In the genomic region with DNA sequence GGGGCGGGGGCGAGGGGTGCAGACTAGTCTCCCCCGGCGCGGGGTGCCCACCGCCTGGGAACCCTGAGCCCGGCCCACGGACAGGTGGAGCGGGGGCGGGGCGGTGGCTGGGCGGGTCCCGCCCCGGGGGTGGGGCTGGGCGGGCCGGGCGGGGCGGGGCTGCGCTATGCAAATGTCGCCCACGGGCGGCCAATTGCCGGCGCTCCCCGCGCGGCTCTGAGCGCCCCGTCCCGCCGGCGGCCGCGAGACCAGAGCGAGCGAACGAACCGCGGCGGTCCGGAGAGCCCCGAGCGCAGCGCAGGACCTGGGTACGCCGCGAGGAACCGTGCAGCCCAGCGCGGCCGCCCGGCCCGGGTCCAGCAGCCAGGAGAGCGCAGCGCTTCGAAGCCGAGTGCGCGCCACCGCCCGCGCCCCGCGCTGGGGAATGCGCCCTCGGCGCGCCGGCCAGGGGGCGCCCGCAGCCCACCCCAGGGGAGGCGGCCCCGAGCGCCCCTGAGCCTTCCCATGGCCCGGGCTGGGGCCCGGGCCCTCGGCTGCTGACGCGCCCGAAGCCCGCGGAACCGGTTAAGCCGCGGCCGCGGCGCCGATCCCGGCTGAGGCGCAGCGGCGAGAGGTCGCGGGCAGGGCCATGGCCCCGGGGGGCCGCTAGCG, we compare ENCODE assay signal across 8 cellular contexts. TPM values are rescaled to one million over a fixed set of nuclear protein-coding genes. Genes with fewer than 3 reads are reported as not detected.
DNase-seq lines count a peak whose midpoint lies in the region; ATAC-seq and TF ChIP-seq lines count a peak whose summit lies in the region.

A gene (plus strand): TSS at position 485 of the 651 bp plus-strand sequence. CDS start 4,299 bp downstream, outside the sequence.

- H3K4me1 ChIP-seq in Panc1 (ENCODE audit: control insufficient read depth, insufficient read depth, low read length), result peaks cover 34% of the 10 kb centered on the region
- peaks cover 0 to 57% (median 24%) of the 10 kb centered on the region in 3 donors for H3K4me1 ChIP-seq in gastroesophageal sphincter
- H3K4me1 ChIP-seq in ovary (ENCODE audit: insufficient read depth), result peaks cover 7% of the 10 kb centered on the region
- H3K4me1 ChIP-seq in thymus (ENCODE audit: control insufficient read depth, insufficient read depth, low read length), result peaks cover 11% of the 10 kb centered on the region

- H3K27ac ChIP-seq in Panc1 (ENCODE audit: low read length), result peak within 1 kb of the TSS; percentile 96
- peak within 1 kb of the TSS in 3 of 4 donors; percentile 79 to 89 (median 83) for H3K27ac ChIP-seq in gastroesophageal sphincter
- H3K27ac ChIP-seq in ovary, result no peak within 1 kb of the TSS
- no peak within 1 kb of the TSS for H3K27ac ChIP-seq in thymus (ENCODE audit: low read depth)

- TF ChIP-seq POLR2A in gastroesophageal sphincter (IDR thresholded peaks at IDR 0.05) (peak; percentile 28 to 45), ovary (IDR thresholded peaks at IDR 0.05) (peak; percentile 20)

- POLR2A ChIA-PET in Panc1 (lab: Charles Lee), result no interaction called here

- TF ChIP-seq EP300 in gastroesophageal sphincter (IDR thresholded peaks at IDR 0.05), result no peak
- TF ChIP-seq EP300 in ovary (IDR thresholded peaks at IDR 0.05), result no peak

- no CpG with 5 or more reads among the region's 98 CpGs for WGBS in gastroesophageal sphincter (ENCODE audit: low coverage in 1 of 2), 2 donors
- 0 to 1% (median 0%) methylated on average over 78 to 98 of the region's 98 CpGs for WGBS in ovary, 3 donors
- under 1% methylated on average over 98 of the region's 98 CpGs for WGBS in thymus

- H3K9me3 ChIP-seq in Panc1 (ENCODE audit: control insufficient read depth, insufficient read depth, low read depth, low read length), result no peaks in the 10 kb centered on the region
- no peaks in the 10 kb centered on the region for H3K9me3 ChIP-seq in gastroesophageal sphincter
- no peaks in the 10 kb centered on the region for H3K9me3 ChIP-seq in ovary
- no peaks in the 10 kb centered on the region for H3K9me3 ChIP-seq in thymus (ENCODE audit: control insufficient read depth)

- intact Hi-C loops in Panc1 (cut with micrococcal nuclease; ENCODE audit: unreplicated experiment) (no loop called here), ovary (cut with DNase I) (no loop called here)

- DNase-seq in NCI-H82 (lab: John Stamatoyannopoulos, UW) (peak; percentile 83), NCI-H82 treated with DMSO at 0.1 percent for 48 hours (lab: John Stamatoyannopoulos, UW; ENCODE audit: unreplicated experiment) (no peak), Panc1 (ENCODE audit: low read depth, low spot score) (no peak), ovary (peak; percentile 27 to 71 (median 49))
- peak; percentile 9 to 62 (median 31) for DNase-seq in activated naive CD4-positive, alpha-beta T cell (lab: John Stamatoyannopoulos, UW)

- TF ChIP-seq CTCF in Panc1 (IDR thresholded peaks at IDR 0.05) (no peak; the same call in 1 of the 2 replicates), gastroesophageal sphincter (IDR thresholded peaks at IDR 0.05) (peak in 2 of 4 experiments; percentile 28 to 36), ovary (IDR thresholded peaks at IDR 0.05) (no peak)

- BruUV-seq in Panc1 (replicated peaks; lab: Mats Ljungman, UMichigan), result no TSS peak

- ATAC-seq in HG03097 (IDR thresholded peaks at IDR 0.05; ENCODE audit: low FRiP score, unreplicated experiment), result peak; percentile 40
- ATAC-seq in Panc1, result peak; percentile 80
- ATAC-seq in gastroesophageal sphincter, result peak; percentile 86

- no peaks in the 10 kb centered on the region; the same call in 1 of the 2 replicates for H3K36me3 ChIP-seq in Panc1 (ENCODE audit: control insufficient read depth, insufficient read depth, low read length)
- no peaks in the 10 kb centered on the region for H3K36me3 ChIP-seq in gastroesophageal sphincter
- no peaks in the 10 kb centered on the region for H3K36me3 ChIP-seq in ovary
- no peaks in the 10 kb centered on the region for H3K36me3 ChIP-seq in thymus (ENCODE audit: control insufficient read depth, insufficient read depth)

- H3K4me3 ChIP-seq in Panc1 (ENCODE audit: low read depth in 2 of 2, low read length in 2 of 2) (peak within 1 kb of the TSS; percentile 63 to 69), gastroesophageal sphincter (peak within 1 kb of the TSS; percentile 45 to 65), ovary (peak within 1 kb of the TSS; percentile 39), thymus (ENCODE audit: low read length) (peak within 1 kb of the TSS; percentile 64)

- no peaks in the 10 kb centered on the region for H3K27me3 ChIP-seq in Panc1 (ENCODE audit: control insufficient read depth, insufficient read depth, low read length)
- H3K27me3 ChIP-seq in gastroesophageal sphincter, result peaks cover 11% of the 10 kb centered on the region
- no peaks in the 10 kb centered on the region for H3K27me3 ChIP-seq in ovary
- H3K27me3 ChIP-seq in thymus (ENCODE audit: control insufficient read depth, insufficient read depth), result peaks cover 25% of the 10 kb centered on the region

- CTCF ChIA-PET in Panc1 (lab: Charles Lee), result no interaction called here

- in situ Hi-C loops in Panc1 (cut with HindIII; ENCODE audit: low pct_unique_long_range_greater_than_20kb, low sequenced_read_pairs), result no loop called here

RNA-seq across cellular contexts. Expression of the gene that starts here (rescaled TPM):
- total RNA-seq in Panc1 (2021; ENCODE audit: unreplicated experiment) (69.6 TPM), gastroesophageal sphincter (10 to 100 TPM in 3 of 4 donors, 1 to 10 TPM in 1; 6.7 to 33.5 (median 16.3) TPM), ovary (10 to 100 TPM in 2 of 7 donors, 1 to 10 TPM in 5; 1.9 to 31.5 (median 7.2) TPM)
- 104 TPM for polyA plus RNA-seq in Panc1 (2012; ENCODE audit: insufficient read length)
- polyA plus RNA-seq in ovary (1 to 10 TPM; 3.5 to 8.3 TPM), thymus (19.7 TPM)

Comparison
In these comparisons a context has a peak if more than half of its experiments do, and no peak if none do; other contexts are left out.
1. DNase-seq: peak in NCI-H82 (single experiment), activated naive CD4-positive, alpha-beta T cell (4 of 4) and ovary (5 of 5); none in NCI-H82 treated with DMSO at 0.1 percent for 48 hours (single experiment) and Panc1 (single experiment).
2. H3K27ac ChIP-seq: peak in Panc1 (single experiment) and gastroesophageal sphincter (3 of 4); none in ovary (0 of 2) and thymus (single experiment).
3. Peak in every context shown above with its lines, with median percentiles within 50 percentile points of each other: ATAC-seq and H3K4me3 ChIP-seq.